In the genomic region with DNA sequence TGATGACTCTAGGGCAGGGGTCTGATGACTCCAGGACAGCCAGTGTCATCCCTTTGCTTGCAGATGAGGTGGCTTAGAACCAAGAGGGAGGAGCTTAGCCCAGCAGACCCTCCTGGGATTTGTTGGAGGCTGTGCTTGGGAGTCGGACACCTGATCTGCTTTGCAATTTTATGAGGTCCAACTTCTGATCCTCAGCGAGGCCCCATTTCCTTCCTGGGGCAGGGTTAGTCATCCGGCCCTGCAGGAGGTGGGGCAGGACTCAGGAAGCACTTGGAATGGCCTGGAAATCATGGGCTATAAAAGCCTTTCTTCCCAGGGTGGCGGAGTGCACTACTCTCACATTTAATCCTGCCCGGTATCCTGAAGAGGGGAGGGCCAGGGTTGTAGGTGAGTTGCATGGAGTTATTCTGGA, we compare ENCODE assay signal across 13 cellular contexts.
DNase-seq lines count a peak whose midpoint lies in the region; ATAC-seq and TF ChIP-seq lines count a peak whose summit lies in the region.
"Had no signal": no experiment of that assay in that cellular context is flagged by ENCODE, and none has a peak within 500 bp of the region (broad histone marks: within the 10 kb centered on the region; RNA-seq: fewer than 3 reads in every experiment).

No MANE protein-coding gene starts in this region.

- H3K4me3 ChIP-seq in Karpas-422 (ENCODE audit: low read length) = peak overlapping the region; percentile 56
- no peak overlapping the region for H3K4me3 ChIP-seq in mesendoderm (ENCODE audit: low read length)

- H3K56ac ChIP-seq in mesendoderm (ENCODE audit: low read length) = no peak overlapping the region

- H2BK15ac ChIP-seq in mesendoderm (replicated peaks; ENCODE audit: low read depth) = no peak overlapping the region

- no peak for TF ChIP-seq CTCF in WTC11 (IDR thresholded peaks at IDR 0.05)

- H3K4me2 ChIP-seq in Karpas-422 (ENCODE audit: low read depth, low read length, poor library complexity, severe bottlenecking) (peak overlapping the region; percentile 77), mesendoderm (ENCODE audit: low read length) (no peak overlapping the region)

- H2BK5ac ChIP-seq in mesendoderm (ENCODE audit: low read length) = no peak overlapping the region

- H3K36me3 ChIP-seq in Karpas-422 (ENCODE audit: insufficient read depth, low read length) (no peaks in the 10 kb centered on the region), mesendoderm (ENCODE audit: control insufficient read depth, insufficient read depth, low read length) (no peaks in the 10 kb centered on the region)

- H3K4ac ChIP-seq in mesendoderm (ENCODE audit: low read depth, low read length) = no peak overlapping the region

- peaks cover 2% of the 10 kb centered on the region; the same call in 1 of the 2 replicates for H3K36me3 Mint-ChIP-seq in WTC11

- no peak overlapping the region for H3K4me3 Mint-ChIP-seq in WTC11
- H3K4me3 Mint-ChIP-seq: activated naive CD8-positive, alpha-beta T cell treated with anti-CD3 and anti-CD28 coated beads for 36 hours had no signal

- ATAC-seq in WTC11 (peak; percentile 51), GM21786 (IDR thresholded peaks at IDR 0.05; ENCODE audit: unreplicated experiment) (no peak)
- ATAC-seq: Panc1 had no signal

- H4K8ac ChIP-seq in mesendoderm (ENCODE audit: low read depth, low read length) = no peak overlapping the region

- no peak overlapping the region for H4K5ac ChIP-seq in mesendoderm (ENCODE audit: low read length)

- POLR2A ChIA-PET in WTC11 (lab: Charles Lee) = no interaction called here

- CTCF ChIA-PET in WTC11 (lab: Charles Lee) = interaction anchor here (1.0 to 1.3 kb wide), 3 partner anchors 16 to 359 kb away, joined by 4 to 7 read pairs (median 6); no protein-coding TSS in a partner anchor

- peaks cover 8% of the 10 kb centered on the region for H3K9me3 Mint-ChIP-seq in WTC11
- H3K9me3 Mint-ChIP-seq: activated naive CD8-positive, alpha-beta T cell treated with anti-CD3 and anti-CD28 coated beads for 36 hours had no signal

- no peak overlapping the region for H3K27ac Mint-ChIP-seq in WTC11
- H3K27ac Mint-ChIP-seq: activated naive CD8-positive, alpha-beta T cell treated with anti-CD3 and anti-CD28 coated beads for 36 hours had no signal

- no peaks in the 10 kb centered on the region for H3K9me3 ChIP-seq in Karpas-422 (ENCODE audit: low read length)

- H3K9me2 ChIP-seq in Karpas-422 (replicated peaks; ENCODE audit: insufficient read depth, low read length) = no peaks in the 10 kb centered on the region

- DNase-seq in ELR (ENCODE audit: low read depth) = peak; percentile 73
- peak; percentile 93 for DNase-seq in Karpas-422
- no peak for DNase-seq in WTC11 (ENCODE audit: low spot score)
- DNase-seq in mesendoderm = peak; percentile 57
- no peak for DNase-seq in NOMO-1 treated with DMSO at 0.1 percent for 48 hours (lab: John Stamatoyannopoulos, UW; ENCODE audit: unreplicated experiment)
- DNase-seq in NCI-H345 treated with DMSO at 0.1 percent for 48 hours (lab: John Stamatoyannopoulos, UW; ENCODE audit: unreplicated experiment) = no peak
- no peak for DNase-seq in KG1 (lab: John Stamatoyannopoulos, UW)
- DNase-seq: activated CD4-positive, alpha-beta T cell treated with anti-CD3 and anti-CD28 coated beads for 4 hours; activated naive CD8-positive, alpha-beta T cell treated with anti-CD3 and anti-CD28 coated beads for 36 hours; Calu3 had no signal

- no peak overlapping the region for H3K23ac ChIP-seq in mesendoderm (ENCODE audit: low read length)

- H3K27me3 Mint-ChIP-seq in WTC11 (ENCODE audit: low read depth) = no peaks in the 10 kb centered on the region
- H3K27me3 Mint-ChIP-seq: activated naive CD8-positive, alpha-beta T cell treated with anti-CD3 and anti-CD28 coated beads for 36 hours had no signal

- peak overlapping the region; percentile 77 for H3K9ac ChIP-seq in Karpas-422 (ENCODE audit: low read length)
- no peak overlapping the region for H3K9ac ChIP-seq in mesendoderm (ENCODE audit: low read length)
- H3K9ac ChIP-seq: parathyroid adenoma had no signal

- H3K4me1 ChIP-seq in Karpas-422 (ENCODE audit: low read length) (peaks cover 94% of the 10 kb centered on the region), mesendoderm (ENCODE audit: control insufficient read depth, low read depth, low read length) (peaks cover 15% of the 10 kb centered on the region)
- H3K4me1 ChIP-seq: parathyroid adenoma had no signal

- H3K4me1 Mint-ChIP-seq in WTC11 = peaks cover 40% of the 10 kb centered on the region

- WGBS in mesendoderm (ENCODE audit: extremely low coverage, insufficient coverage, low lambda C conversion rate) = no CpG with 5 or more reads among the region's 5 CpGs

- no peaks in the 10 kb centered on the region for H3K27me3 ChIP-seq in Karpas-422 (ENCODE audit: low read length)
- H3K27me3 ChIP-seq in mesendoderm (ENCODE audit: insufficient read depth, low read length, poor library complexity) = no peaks in the 10 kb centered on the region

- H2AK5ac ChIP-seq in mesendoderm (ENCODE audit: low read length) = no peak overlapping the region

- H3K18ac ChIP-seq in mesendoderm (ENCODE audit: low read length) = no peak overlapping the region

- H3K27ac ChIP-seq in Karpas-422 (ENCODE audit: low read length) = peak overlapping the region; percentile 99
- peak overlapping the region; percentile 4 for H3K27ac ChIP-seq in mesendoderm (ENCODE audit: low read depth, low read length)
- H3K27ac ChIP-seq: parathyroid adenoma had no signal

- no peak overlapping the region for H2AFZ ChIP-seq in Karpas-422 (ENCODE audit: low read length)
- H2AFZ ChIP-seq: parathyroid adenoma had no signal

- H3K79me2 ChIP-seq in Karpas-422 (ENCODE audit: low read length) (peaks cover 48% of the 10 kb centered on the region), mesendoderm (ENCODE audit: control insufficient read depth, insufficient read depth, low read length) (no peaks in the 10 kb centered on the region)

- H4K20me1 ChIP-seq in Karpas-422 (ENCODE audit: insufficient read depth, low read depth, low read length) = no peaks in the 10 kb centered on the region

- H2BK120ac ChIP-seq in mesendoderm (ENCODE audit: low read depth, low read length) = no peak overlapping the region

- H3K79me1 ChIP-seq in mesendoderm (ENCODE audit: low read length) = peaks cover 3% of the 10 kb centered on the region

TF ChIP-seq in WTC11, 78 proteins besides CTCF, POLR2A, EP300 and RAD21:
- TF ChIP-seq MYBL2 (CRISPR knock-in tag; IDR thresholded peaks at IDR 0.05) (no peak), FOXJ3 (CRISPR knock-in tag; IDR thresholded peaks at IDR 0.05; ENCODE audit: borderline replicate concordance) (no peak), CREB1 (CRISPR knock-in tag; IDR thresholded peaks at IDR 0.05) (no peak)

Comparison
In these comparisons a context has a peak if more than half of its experiments do, and no peak if none do; other contexts are left out.
1. DNase-seq: peak in ELR (single experiment), Karpas-422 (single experiment) and mesendoderm (single experiment); none in WTC11 (single experiment), NOMO-1 treated with DMSO at 0.1 percent for 48 hours (single experiment), NCI-H345 treated with DMSO at 0.1 percent for 48 hours (single experiment) and KG1 (single experiment).